1 cellular context compared by ENCODE assay signal in the genomic region with DNA sequence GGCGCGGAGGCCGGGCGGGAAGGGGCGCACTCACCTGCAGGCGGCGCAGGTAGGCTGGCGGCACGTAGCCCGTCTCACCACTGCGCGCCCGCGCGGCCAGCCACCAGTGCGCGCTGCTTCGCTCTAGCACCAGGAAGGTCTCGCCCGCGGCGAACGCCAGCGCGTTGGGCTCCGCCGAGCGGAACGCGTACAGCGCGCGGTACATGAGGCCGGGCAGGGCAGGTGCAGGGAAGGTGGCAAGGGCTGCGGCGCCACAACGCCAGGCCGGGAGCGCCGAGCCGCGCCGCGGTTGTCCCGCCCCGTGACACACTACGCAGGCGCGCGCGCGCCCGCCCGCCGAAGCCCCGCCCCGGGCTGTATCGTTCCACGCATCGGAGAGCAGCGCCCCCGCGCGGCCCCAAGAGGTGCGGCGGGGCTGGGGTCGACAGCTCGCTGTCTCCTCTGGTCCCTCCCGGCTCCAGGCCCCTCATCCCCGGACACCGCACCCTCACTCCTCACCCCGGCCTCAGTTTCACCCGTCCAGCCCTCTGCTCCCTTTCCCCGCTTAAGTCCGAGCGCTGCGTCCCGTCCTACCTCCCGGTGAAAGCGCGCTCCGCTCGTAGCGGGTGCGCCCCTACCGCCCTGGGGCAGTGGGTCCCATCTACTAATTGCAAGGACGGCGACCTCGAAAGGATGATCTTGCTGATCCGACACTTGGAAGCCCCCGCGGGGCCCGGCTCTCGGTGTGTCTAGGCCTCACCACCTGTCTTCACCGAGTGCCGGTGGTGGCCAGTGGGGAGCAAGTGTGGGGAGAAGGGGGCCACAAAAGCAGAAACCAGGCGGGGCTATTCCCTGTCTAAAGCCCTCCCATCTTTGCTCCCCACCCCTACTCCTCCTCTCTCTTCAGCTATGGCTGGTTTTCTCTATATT.
TF ChIP-seq lines count a peak whose summit lies in the region.

Gene NCKIPSD (minus strand): TSS at position 313 of the 909 bp plus-strand sequence. CDS start 108 bp downstream, at position 205.

TF ChIP-seq in HepG2, 621 proteins besides CTCF, POLR2A, EP300 and RAD21 (continued from another document and continues in another):
- TF ChIP-seq ZNF609 (CRISPR knock-in tag; IDR thresholded peaks at IDR 0.05; ENCODE audit: borderline replicate concordance) (no peak; the same call in 1 of the 2 replicates), ZNF713 (CRISPR knock-in tag; IDR thresholded peaks at IDR 0.05) (0 out of 2 replicates have a peak, but pooled peaks have one; percentile 45), ELF1 (CRISPR knock-in tag; IDR thresholded peaks at IDR 0.05) (no peak), ELK4 (CRISPR knock-in tag; IDR thresholded peaks at IDR 0.05; ENCODE audit: borderline replicate concordance) (no peak), CAMTA2 (CRISPR knock-in tag; IDR thresholded peaks at IDR 0.05; ENCODE audit: borderline replicate concordance) (peak; percentile 88; the same call in 1 of the 2 replicates), MBD4 (IDR thresholded peaks at IDR 0.05; ENCODE audit: borderline replicate concordance, low read length) (no peak), HDAC2 (CRISPR knock-in tag; IDR thresholded peaks at IDR 0.05) (0 out of 2 replicates have a peak, but pooled peaks have one; percentile 37), ZFP41 (CRISPR knock-in tag; IDR thresholded peaks at IDR 0.05; ENCODE audit: borderline replicate concordance) (no peak), RARA (CRISPR knock-in tag; IDR thresholded peaks at IDR 0.05) (no peak), BRD4 (CRISPR knock-in tag; IDR thresholded peaks at IDR 0.05) (peak; percentile 56), GPBP1L1 (CRISPR knock-in tag; IDR thresholded peaks at IDR 0.05) (no peak), NRL (CRISPR knock-in tag; IDR thresholded peaks at IDR 0.05; ENCODE audit: borderline replicate concordance) (0 out of 2 replicates have a peak, but pooled peaks have one; percentile 15), KLF6 (CRISPR knock-in tag; IDR thresholded peaks at IDR 0.05) (peak; percentile 56; the same call in 1 of the 2 replicates), NPAS2 (CRISPR knock-in tag; IDR thresholded peaks at IDR 0.05; ENCODE audit: borderline replicate concordance) (no peak), ZNF674 (CRISPR knock-in tag; IDR thresholded peaks at IDR 0.05; ENCODE audit: low read depth) (0 out of 2 replicates have a peak, but pooled peaks have one; percentile 63), BCLAF1 (IDR thresholded peaks at IDR 0.05) (no peak), ZNF430 (CRISPR knock-in tag; IDR thresholded peaks at IDR 0.05) (0 out of 2 replicates have a peak, but pooled peaks have one; percentile 52), ZNF720 (CRISPR knock-in tag; IDR thresholded peaks at IDR 0.05) (no peak), RNF2 (conservative IDR thresholded peaks at IDR 0.05; ENCODE audit: low read depth) (no peak), CENPX (CRISPR knock-in tag; IDR thresholded peaks at IDR 0.05) (no peak), MEF2D (CRISPR knock-in tag; IDR thresholded peaks at IDR 0.05) (no peak), RFX1 (IDR thresholded peaks at IDR 0.05) (no peak), ZNF496 (CRISPR knock-in tag; IDR thresholded peaks at IDR 0.05; ENCODE audit: insufficient replicate concordance) (no peak), ARNT (IDR thresholded peaks at IDR 0.05) (no peak), SMARCC2 (IDR thresholded peaks at IDR 0.05) (no peak), KDM1A (CRISPR knock-in tag; IDR thresholded peaks at IDR 0.05) (no peak), MXI1 (IDR thresholded peaks at IDR 0.05; ENCODE audit: borderline replicate concordance, low read depth, low read length) (no peak; the same call in 2 of the 3 replicates), ZNF253 (CRISPR knock-in tag; IDR thresholded peaks at IDR 0.05; ENCODE audit: borderline replicate concordance) (no peak), FLYWCH1 (CRISPR knock-in tag; IDR thresholded peaks at IDR 0.05) (0 out of 2 replicates have a peak, but pooled peaks have one; percentile 68), RFXAP (CRISPR knock-in tag; IDR thresholded peaks at IDR 0.05; ENCODE audit: borderline replicate concordance) (peak; percentile 84), AHR (CRISPR knock-in tag; IDR thresholded peaks at IDR 0.05) (no peak; the same call in 1 of the 2 replicates)
- TF ChIP-seq, protein P1, sequence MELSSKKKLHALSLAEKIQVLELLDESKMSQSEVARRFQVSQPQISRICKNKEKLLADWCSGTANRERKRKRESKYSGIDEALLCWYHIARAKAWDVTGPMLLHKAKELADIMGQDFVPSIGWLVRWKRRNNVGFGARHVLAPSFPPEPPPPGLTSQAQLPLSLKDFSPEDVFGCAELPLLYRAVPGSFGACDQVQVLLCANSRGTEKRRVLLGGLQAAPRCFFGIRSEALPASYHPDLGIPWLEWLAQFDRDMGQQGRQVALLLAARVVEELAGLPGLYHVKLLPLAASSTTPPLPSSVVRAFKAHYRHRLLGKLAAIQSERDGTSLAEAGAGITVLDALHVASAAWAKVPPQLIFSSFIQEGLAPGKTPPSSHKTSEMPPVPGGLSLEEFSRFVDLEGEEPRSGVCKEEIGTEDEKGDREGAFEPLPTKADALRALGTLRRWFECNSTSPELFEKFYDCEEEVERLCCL (CRISPR knock-in tag; IDR thresholded peaks at IDR 0.05; ENCODE audit: borderline replicate concordance) = no peak
- TF ChIP-seq, protein P2, sequence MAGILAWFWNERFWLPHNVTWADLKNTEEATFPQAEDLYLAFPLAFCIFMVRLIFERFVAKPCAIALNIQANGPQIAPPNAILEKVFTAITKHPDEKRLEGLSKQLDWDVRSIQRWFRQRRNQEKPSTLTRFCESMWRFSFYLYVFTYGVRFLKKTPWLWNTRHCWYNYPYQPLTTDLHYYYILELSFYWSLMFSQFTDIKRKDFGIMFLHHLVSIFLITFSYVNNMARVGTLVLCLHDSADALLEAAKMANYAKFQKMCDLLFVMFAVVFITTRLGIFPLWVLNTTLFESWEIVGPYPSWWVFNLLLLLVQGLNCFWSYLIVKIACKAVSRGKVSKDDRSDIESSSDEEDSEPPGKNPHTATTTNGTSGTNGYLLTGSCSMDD (CRISPR knock-in tag; IDR thresholded peaks at IDR 0.05) = no peak
- TF ChIP-seq, protein P3, sequence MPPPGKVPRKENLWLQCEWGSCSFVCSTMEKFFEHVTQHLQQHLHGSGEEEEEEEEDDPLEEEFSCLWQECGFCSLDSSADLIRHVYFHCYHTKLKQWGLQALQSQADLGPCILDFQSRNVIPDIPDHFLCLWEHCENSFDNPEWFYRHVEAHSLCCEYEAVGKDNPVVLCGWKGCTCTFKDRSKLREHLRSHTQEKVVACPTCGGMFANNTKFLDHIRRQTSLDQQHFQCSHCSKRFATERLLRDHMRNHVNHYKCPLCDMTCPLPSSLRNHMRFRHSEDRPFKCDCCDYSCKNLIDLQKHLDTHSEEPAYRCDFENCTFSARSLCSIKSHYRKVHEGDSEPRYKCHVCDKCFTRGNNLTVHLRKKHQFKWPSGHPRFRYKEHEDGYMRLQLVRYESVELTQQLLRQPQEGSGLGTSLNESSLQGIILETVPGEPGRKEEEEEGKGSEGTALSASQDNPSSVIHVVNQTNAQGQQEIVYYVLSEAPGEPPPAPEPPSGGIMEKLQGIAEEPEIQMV (CRISPR knock-in tag; IDR thresholded peaks at IDR 0.05; ENCODE audit: low read depth) = peak; percentile 85; the same call in 1 of the 2 replicates
- TF ChIP-seq, protein P4, sequence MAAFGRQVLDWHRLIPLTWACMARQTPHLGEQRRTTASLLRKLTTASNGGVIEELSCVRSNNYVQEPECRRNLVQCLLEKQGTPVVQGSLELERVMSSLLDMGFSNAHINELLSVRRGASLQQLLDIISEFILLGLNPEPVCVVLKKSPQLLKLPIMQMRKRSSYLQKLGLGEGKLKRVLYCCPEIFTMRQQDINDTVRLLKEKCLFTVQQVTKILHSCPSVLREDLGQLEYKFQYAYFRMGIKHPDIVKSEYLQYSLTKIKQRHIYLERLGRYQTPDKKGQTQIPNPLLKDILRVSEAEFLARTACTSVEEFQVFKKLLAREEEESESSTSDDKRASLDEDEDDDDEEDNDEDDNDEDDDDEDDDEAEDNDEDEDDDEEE (CRISPR knock-in tag; IDR thresholded peaks at IDR 0.05) = 0 out of 2 replicates have a peak, but pooled peaks have one; percentile 86
- TF ChIP-seq, protein P5, sequence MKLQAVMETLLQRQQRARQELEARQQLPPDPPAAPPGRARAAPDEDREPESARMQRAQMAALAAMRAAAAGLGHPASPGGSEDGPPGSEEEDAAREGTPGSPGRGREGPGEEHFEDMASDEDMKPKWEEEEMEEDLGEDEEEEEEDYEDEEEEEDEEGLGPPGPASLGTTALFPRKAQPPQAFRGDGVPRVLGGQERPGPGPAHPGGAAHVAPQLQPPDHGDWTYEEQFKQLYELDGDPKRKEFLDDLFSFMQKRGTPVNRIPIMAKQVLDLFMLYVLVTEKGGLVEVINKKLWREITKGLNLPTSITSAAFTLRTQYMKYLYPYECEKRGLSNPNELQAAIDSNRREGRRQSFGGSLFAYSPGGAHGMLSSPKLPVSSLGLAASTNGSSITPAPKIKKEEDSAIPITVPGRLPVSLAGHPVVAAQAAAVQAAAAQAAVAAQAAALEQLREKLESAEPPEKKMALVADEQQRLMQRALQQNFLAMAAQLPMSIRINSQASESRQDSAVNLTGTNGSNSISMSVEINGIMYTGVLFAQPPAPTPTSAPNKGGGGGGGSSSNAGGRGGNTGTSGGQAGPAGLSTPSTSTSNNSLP (IDR thresholded peaks at IDR 0.05; ENCODE audit: low read depth, low read length) = no peak
- TF ChIP-seq, protein P6, sequence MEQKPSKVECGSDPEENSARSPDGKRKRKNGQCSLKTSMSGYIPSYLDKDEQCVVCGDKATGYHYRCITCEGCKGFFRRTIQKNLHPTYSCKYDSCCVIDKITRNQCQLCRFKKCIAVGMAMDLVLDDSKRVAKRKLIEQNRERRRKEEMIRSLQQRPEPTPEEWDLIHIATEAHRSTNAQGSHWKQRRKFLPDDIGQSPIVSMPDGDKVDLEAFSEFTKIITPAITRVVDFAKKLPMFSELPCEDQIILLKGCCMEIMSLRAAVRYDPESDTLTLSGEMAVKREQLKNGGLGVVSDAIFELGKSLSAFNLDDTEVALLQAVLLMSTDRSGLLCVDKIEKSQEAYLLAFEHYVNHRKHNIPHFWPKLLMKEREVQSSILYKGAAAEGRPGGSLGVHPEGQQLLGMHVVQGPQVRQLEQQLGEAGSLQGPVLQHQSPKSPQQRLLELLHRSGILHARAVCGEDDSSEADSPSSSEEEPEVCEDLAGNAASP (CRISPR knock-in tag; IDR thresholded peaks at IDR 0.05; ENCODE audit: borderline replicate concordance) = no peak
